9 cellular contexts compared by ENCODE assay signal in the genomic region with DNA sequence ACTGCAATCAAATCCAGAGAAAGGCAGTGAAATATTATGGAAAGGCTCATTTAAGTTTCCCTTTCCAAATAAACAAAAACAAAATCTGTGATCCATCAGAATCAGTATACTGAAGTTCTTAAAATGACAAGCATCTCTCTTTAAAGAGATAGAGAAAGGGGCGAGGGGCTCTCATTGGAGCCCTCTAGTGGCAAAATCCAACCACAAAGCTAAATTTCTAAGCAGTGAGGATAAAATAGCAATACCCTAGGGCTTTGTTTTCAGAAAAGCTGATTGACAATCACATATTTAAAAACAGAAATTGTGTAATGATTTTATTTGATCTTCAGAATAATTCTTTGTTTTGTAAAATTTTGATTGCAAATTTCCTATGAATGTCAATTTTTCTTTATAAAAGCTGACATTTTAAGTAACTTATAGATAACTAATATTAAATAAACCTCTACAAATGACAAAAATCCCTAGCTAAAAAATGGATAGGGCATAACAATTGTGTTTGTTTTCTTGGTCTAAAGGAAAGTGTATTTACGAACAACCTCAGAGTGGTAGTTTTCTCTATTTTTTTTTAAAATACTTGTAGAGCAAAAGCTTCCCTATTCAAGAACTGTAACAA.
DNase-seq lines count a peak whose midpoint lies in the region; ATAC-seq, FAIRE-seq and TF ChIP-seq lines count a peak whose summit lies in the region.
"Had no signal": no experiment of that assay in that cellular context is flagged by ENCODE, and none has a peak within 500 bp of the region (broad histone marks: within the 10 kb centered on the region; RNA-seq: fewer than 3 reads in every experiment).

No MANE protein-coding gene starts in this region.

- POLR2A ChIA-PET in Panc1 (lab: Charles Lee) = no interaction called here

- H3K27me3 ChIP-seq in Panc1 (ENCODE audit: control insufficient read depth, insufficient read depth, low read length) = peaks cover 4% of the 10 kb centered on the region; the same call in 1 of the 2 replicates

- H3K9me3 Mint-ChIP-seq in progenitor cell of endocrine pancreas (ENCODE audit: low read depth) = no peaks in the 10 kb centered on the region

- H3K27me3 Mint-ChIP-seq in progenitor cell of endocrine pancreas = no peaks in the 10 kb centered on the region

- in situ Hi-C loops in Panc1 (cut with HindIII; ENCODE audit: low pct_unique_long_range_greater_than_20kb, low sequenced_read_pairs) = no loop called here

- ATAC-seq in GM18867 (IDR thresholded peaks at IDR 0.05; ENCODE audit: unreplicated experiment) (peak; percentile 47), HG03378 (IDR thresholded peaks at IDR 0.05; ENCODE audit: unreplicated experiment) (peak; percentile 59), Panc1 (peak; percentile 88), GM21447 (IDR thresholded peaks at IDR 0.05; ENCODE audit: unreplicated experiment) (no peak)

- no peaks in the 10 kb centered on the region for H3K9me3 ChIP-seq in Panc1 (ENCODE audit: control insufficient read depth, insufficient read depth, low read depth, low read length)

- DNase-seq in D721Med (ENCODE audit: insufficient read length, low spot score) (peak; percentile 9), Panc1 (ENCODE audit: low read depth, low spot score) (peak; percentile 54), erythroblast (lab: John Stamatoyannopoulos, UW) (peak; percentile 10 to 42), progenitor cell of endocrine pancreas (ENCODE audit: low spot score, unreplicated experiment) (no peak)
- DNase-seq in stimulated activated CD4-positive, alpha-beta T cell treated with anti-CD3 and anti-CD28 coated beads, Interleukin-4, amount 100 ng/mL, for 4 hours = no peak

- TF ChIP-seq POLR2A in erythroblast (IDR thresholded peaks at IDR 0.05; ENCODE audit: low read length) = no peak

- CTCF ChIA-PET in Panc1 (lab: Charles Lee) = interaction anchor here (0.6 to 1.2 kb wide), 5 partner anchors 11 to 1665 kb away, joined by 3 to 4 read pairs (median 3); a partner anchor contains a TSS

- no peak overlapping the region for H3K27ac Mint-ChIP-seq in progenitor cell of endocrine pancreas

- H3K36me3 Mint-ChIP-seq in progenitor cell of endocrine pancreas (ENCODE audit: insufficient read depth) = no peaks in the 10 kb centered on the region

- no peaks in the 10 kb centered on the region for H3K4me1 Mint-ChIP-seq in progenitor cell of endocrine pancreas (ENCODE audit: low read depth)

- intact Hi-C loops in Panc1 (cut with micrococcal nuclease; ENCODE audit: unreplicated experiment) = loop anchor here (2.0 to 10.0 kb wide), 4 partner anchors 124 to 710 kb away; a partner anchor contains a TSS

- H3K27ac ChIP-seq in Panc1 (ENCODE audit: low read length) = no peak overlapping the region
- H3K27ac ChIP-seq: skin epidermis had no signal

- FAIRE-seq in D721Med (lab: Jason Lieb, UNC) = peak; percentile 29

- TF ChIP-seq CTCF in D721Med (IDR thresholded peaks at IDR 0.05; ENCODE audit: insufficient read depth, missing control alignments) (peak; percentile 69), Panc1 (IDR thresholded peaks at IDR 0.05) (peak; percentile 96; the same call in 1 of the 2 replicates), progenitor cell of endocrine pancreas (IDR thresholded peaks at IDR 0.05; ENCODE audit: unreplicated experiment) (peak; percentile 85)

- H3K36me3 ChIP-seq in Panc1 (ENCODE audit: control insufficient read depth, insufficient read depth, low read length) = no peaks in the 10 kb centered on the region

- H3K4me3 Mint-ChIP-seq in progenitor cell of endocrine pancreas (ENCODE audit: low read depth) = no peak overlapping the region

- H3K4me1 ChIP-seq in Panc1 (ENCODE audit: control insufficient read depth, insufficient read depth, low read length) = no peaks in the 10 kb centered on the region

- no peak overlapping the region for H3K4me3 ChIP-seq in Panc1 (ENCODE audit: low read depth in 2 of 2, low read length in 2 of 2)
- H3K4me3 ChIP-seq: skin epidermis had no signal

- no TSS peak for BruUV-seq in Panc1 (replicated peaks; lab: Mats Ljungman, UMichigan)

Comparison
In these comparisons a context has a peak if more than half of its experiments do, and no peak if none do; other contexts are left out.
1. DNase-seq: peak in D721Med (single experiment), Panc1 (single experiment) and erythroblast (2 of 2); none in progenitor cell of endocrine pancreas (single experiment) and stimulated activated CD4-positive, alpha-beta T cell treated with anti-CD3 and anti-CD28 coated beads, Interleukin-4, amount 100 ng/mL, for 4 hours (0 of 2).
2. Peak in every context shown above with its lines, with median percentiles within 50 percentile points of each other: CTCF ChIP-seq.